Comparison of ENCODE assay signal across 11 cellular contexts in genomic region chr17:80704381-80704819, GRCh38.
DNase-seq lines count a peak whose midpoint lies in the region; ATAC-seq and TF ChIP-seq lines count a peak whose summit lies in the region.
"Had no signal": no experiment of that assay in that cellular context is flagged by ENCODE, and none has a peak within 500 bp of the region (broad histone marks: within the 10 kb centered on the region; RNA-seq: fewer than 3 reads in every experiment).

No MANE protein-coding gene starts in this region.

- ATAC-seq in activated CD4-positive, CD25-positive, alpha-beta regulatory T cell treated with anti-CD3 and anti-CD28 coated beads, Interleukin-2, amount 50 U/mL, for 24 hours = peak; percentile 83 to 85
- no peak for ATAC-seq in activated naive CD8-positive, alpha-beta T cell treated with anti-CD3 and anti-CD28 coated beads, Interleukin-2, amount 10 ng/mL, durations not matched to agents 7 days and 5 days (ENCODE audit: low read depth)
- no peak for ATAC-seq in natural killer cell treated with Interleukin-12 subunit alpha and Interleukin-12 subunit beta and Interleukin-15 and Interleukin-18, amount 100 ng/mL, for 72 hours
- ATAC-seq in gastroesophageal sphincter = no peak
- no peak for ATAC-seq in GM18873 (IDR thresholded peaks at IDR 0.05; ENCODE audit: low FRiP score, unreplicated experiment)
- ATAC-seq: body of pancreas had no signal

- POLR2A ChIA-PET in HEK293 (lab: Yijun Ruan, JAX) = no interaction called here
- POLR2A ChIA-PET in activated naive CD8-positive, alpha-beta T cell treated with anti-CD3 and anti-CD28 coated beads, Interleukin-2, amount 10 ng/mL, durations not matched to agents 7 days and 5 days (lab: Charles Lee) = interaction anchor here (0.9 kb wide), 1 partner anchor 54 kb away, joined by 3 read pairs; no protein-coding TSS in a partner anchor

- WGBS in gastroesophageal sphincter (ENCODE audit: low coverage in 1 of 2), 2 donors = 70 to 81% methylated on average over 3 of the region's 3 CpGs

- peaks cover 54% of the 10 kb centered on the region for H3K36me3 Mint-ChIP-seq in activated naive CD8-positive, alpha-beta T cell treated with anti-CD3 and anti-CD28 coated beads, Interleukin-2, amount 10 ng/mL, durations not matched to agents 7 days and 5 days
- peaks cover 7% of the 10 kb centered on the region for H3K36me3 Mint-ChIP-seq in natural killer cell treated with Interleukin-12 subunit alpha and Interleukin-12 subunit beta and Interleukin-15 and Interleukin-18, amount 100 ng/mL, for 72 hours

- TF ChIP-seq CTCF in HEK293 (tag by site-specific recombination; IDR thresholded peaks at IDR 0.05) (no peak), gastroesophageal sphincter (IDR thresholded peaks at IDR 0.05) (no peak)

- H3K27me3 Mint-ChIP-seq in activated naive CD8-positive, alpha-beta T cell treated with anti-CD3 and anti-CD28 coated beads, Interleukin-2, amount 10 ng/mL, durations not matched to agents 7 days and 5 days = peaks cover 2% of the 10 kb centered on the region
- H3K27me3 Mint-ChIP-seq in natural killer cell treated with Interleukin-12 subunit alpha and Interleukin-12 subunit beta and Interleukin-15 and Interleukin-18, amount 100 ng/mL, for 72 hours = no peaks in the 10 kb centered on the region

- H3K9me3 ChIP-seq in HEK293 (ENCODE audit: control insufficient read depth, insufficient read depth, low read depth, low read length) (no peaks in the 10 kb centered on the region), gastroesophageal sphincter (no peaks in the 10 kb centered on the region)
- H3K9me3 ChIP-seq: body of pancreas, thoracic aorta had no signal

- no peak for DNase-seq in activated CD4-positive, CD25-positive, alpha-beta regulatory T cell treated with anti-CD3 and anti-CD28 coated beads, Interleukin-2, amount 50 U/mL, for 72 hours
- DNase-seq in activated naive CD8-positive, alpha-beta T cell treated with anti-CD3 and anti-CD28 coated beads, Interleukin-2, amount 10 ng/mL, durations not matched to agents 7 days and 5 days = no peak
- no peak for DNase-seq in natural killer cell treated with Interleukin-12 subunit alpha and Interleukin-12 subunit beta and Interleukin-15 and Interleukin-18, amount 100 ng/mL, for 72 hours (ENCODE audit: low spot score)
- no peak for DNase-seq in Ammon's horn (ENCODE audit: low spot score)
- DNase-seq: body of pancreas, NCI-H187 treated with DMSO at 0.1 percent for 48 hours had no signal

- no peak overlapping the region for H3K4me3 ChIP-seq in HEK293 (ENCODE audit: low read depth, low read length)
- H3K4me3 ChIP-seq in gastroesophageal sphincter = no peak overlapping the region
- H3K4me3 ChIP-seq: body of pancreas, thoracic aorta had no signal

- H3K27ac ChIP-seq in HEK293 (ENCODE audit: extremely low read depth, low read depth, low read length) = no peak overlapping the region
- H3K27ac ChIP-seq in gastroesophageal sphincter = no peak overlapping the region
- H3K27ac ChIP-seq: body of pancreas, thoracic aorta had no signal

- no peak for TF ChIP-seq EP300 in gastroesophageal sphincter (IDR thresholded peaks at IDR 0.05)

- H3K4me1 Mint-ChIP-seq in activated naive CD8-positive, alpha-beta T cell treated with anti-CD3 and anti-CD28 coated beads, Interleukin-2, amount 10 ng/mL, durations not matched to agents 7 days and 5 days = peaks cover 42% of the 10 kb centered on the region
- peaks cover 51 to 71% of the 10 kb centered on the region in 2 donors for H3K4me1 Mint-ChIP-seq in natural killer cell treated with Interleukin-12 subunit alpha and Interleukin-12 subunit beta and Interleukin-15 and Interleukin-18, amount 100 ng/mL, for 72 hours (ENCODE audit: low read depth in 2 of 2)

- CTCF ChIA-PET in HEK293 (lab: Yijun Ruan, JAX) = interaction anchor here (0.5 kb wide), 1 partner anchor 230 kb away, joined by 3 read pairs; no protein-coding TSS in a partner anchor

- H3K9me3 Mint-ChIP-seq in activated naive CD8-positive, alpha-beta T cell treated with anti-CD3 and anti-CD28 coated beads, Interleukin-2, amount 10 ng/mL, durations not matched to agents 7 days and 5 days = peaks cover 14% of the 10 kb centered on the region
- peaks cover 10% of the 10 kb centered on the region for H3K9me3 Mint-ChIP-seq in natural killer cell treated with Interleukin-12 subunit alpha and Interleukin-12 subunit beta and Interleukin-15 and Interleukin-18, amount 100 ng/mL, for 72 hours

- H3K36me3 ChIP-seq in HEK293 (ENCODE audit: control insufficient read depth in 2 of 2, insufficient read depth in 1 of 2, low read length in 2 of 2) = peaks cover 4 to 16% of the 10 kb centered on the region in 2 experiments; a peak in 1 of 3 replicates
- peaks cover 0 to 19% of the 10 kb centered on the region in 2 donors for H3K36me3 ChIP-seq in gastroesophageal sphincter
- H3K36me3 ChIP-seq: thoracic aorta had no signal

- H3K4me1 ChIP-seq in HEK293 (ENCODE audit: control insufficient read depth, insufficient read depth, low read length) (peaks cover 15% of the 10 kb centered on the region), gastroesophageal sphincter (no peaks in the 10 kb centered on the region)

- no peaks in the 10 kb centered on the region for H3K27me3 ChIP-seq in gastroesophageal sphincter
- H3K27me3 ChIP-seq: body of pancreas had no signal

- TF ChIP-seq POLR2A in gastroesophageal sphincter (IDR thresholded peaks at IDR 0.05) = no peak

- H3K27ac Mint-ChIP-seq in activated naive CD8-positive, alpha-beta T cell treated with anti-CD3 and anti-CD28 coated beads, Interleukin-2, amount 10 ng/mL, durations not matched to agents 7 days and 5 days = peak overlapping the region; percentile 77
- peak overlapping the region; percentile 26 to 65 for H3K27ac Mint-ChIP-seq in natural killer cell treated with Interleukin-12 subunit alpha and Interleukin-12 subunit beta and Interleukin-15 and Interleukin-18, amount 100 ng/mL, for 72 hours

- H3K4me3 Mint-ChIP-seq in activated naive CD8-positive, alpha-beta T cell treated with anti-CD3 and anti-CD28 coated beads, Interleukin-2, amount 10 ng/mL, durations not matched to agents 7 days and 5 days = peak overlapping the region; percentile 49
- peak overlapping the region; percentile 71 for H3K4me3 Mint-ChIP-seq in natural killer cell treated with Interleukin-12 subunit alpha and Interleukin-12 subunit beta and Interleukin-15 and Interleukin-18, amount 100 ng/mL, for 72 hours

TF ChIP-seq in HEK293, 187 proteins besides CTCF, POLR2A, EP300 and RAD21:
- TF ChIP-seq ZNF366 (tag by site-specific recombination; conservative IDR thresholded peaks at IDR 0.05) = no peak
- TF ChIP-seq PRDM6 (tag by site-specific recombination; IDR thresholded peaks at IDR 0.05) = 0 out of 2 replicates have a peak, but pooled peaks have one; percentile 34
- no peak for TF ChIP-seq ZSCAN4 (tag by site-specific recombination; IDR thresholded peaks at IDR 0.05)
- TF ChIP-seq ZNF610 (tag by site-specific recombination; IDR thresholded peaks at IDR 0.05; ENCODE audit: borderline replicate concordance) = no peak
- no peak for TF ChIP-seq ZBTB49 (tag by site-specific recombination; IDR thresholded peaks at IDR 0.05; ENCODE audit: low read depth)

Comparison
In these comparisons a context has a peak if more than half of its experiments do, and no peak if none do; other contexts are left out.
1. ATAC-seq: peak in activated CD4-positive, CD25-positive, alpha-beta regulatory T cell treated with anti-CD3 and anti-CD28 coated beads, Interleukin-2, amount 50 U/mL, for 24 hours (2 of 2); none in activated naive CD8-positive, alpha-beta T cell treated with anti-CD3 and anti-CD28 coated beads, Interleukin-2, amount 10 ng/mL, durations not matched to agents 7 days and 5 days (single experiment), natural killer cell treated with Interleukin-12 subunit alpha and Interleukin-12 subunit beta and Interleukin-15 and Interleukin-18, amount 100 ng/mL, for 72 hours (0 of 2), gastroesophageal sphincter (single experiment) and GM18873 (single experiment).